Comparison of ENCODE assay signal across 8 cellular contexts in genomic region chr1:231603598-231604275, GRCh38. TPM values are rescaled to one million over a fixed set of nuclear protein-coding genes. Genes with fewer than 3 reads are reported as not detected.
DNase-seq lines count a peak whose midpoint lies in the region; ATAC-seq, FAIRE-seq and TF ChIP-seq lines count a peak whose summit lies in the region.

No MANE protein-coding gene starts in this region.

- peaks cover 0 to 33% (median 5%) of the 10 kb centered on the region in 3 donors for H3K4me1 ChIP-seq in esophagus squamous epithelium

- peak overlapping the region; percentile 22 to 68 (median 44) for H3K4me3 ChIP-seq in esophagus squamous epithelium

- TF ChIP-seq POLR2A in GM12892 (IDR thresholded peaks at IDR 0.05; ENCODE audit: low read depth, low read length) (no peak), esophagus squamous epithelium (IDR thresholded peaks at IDR 0.05) (no peak)

- H3K27me3 Mint-ChIP-seq in naive thymus-derived CD8-positive, alpha-beta T cell = peaks cover 0 to 2% (median 0%) of the 10 kb centered on the region in 5 donors

- ATAC-seq in HG03354 (IDR thresholded peaks at IDR 0.05; ENCODE audit: poor library complexity, severe bottlenecking, unreplicated experiment) = peak; percentile 64
- peak; percentile 92 for ATAC-seq in naive thymus-derived CD8-positive, alpha-beta T cell

- TF ChIP-seq CTCF in esophagus squamous epithelium (IDR thresholded peaks at IDR 0.05) = peak; percentile 52 to 87 (median 78)

- 15 to 23% methylated on average over 8 of the region's 8 CpGs for WGBS in esophagus squamous epithelium, 2 donors

- intact Hi-C loops in esophagus squamous epithelium (cut with DNase I) (no loop called here), posterior vena cava (cut with DNase I) (loop anchor here in 1 of 2 donors (10.0 kb wide), 1 partner anchor 249 kb away; no protein-coding TSS in a partner anchor)

- peak; percentile 61 for DNase-seq in AG20443 (ENCODE audit: low spot score)
- DNase-seq in GM12892 (ENCODE audit: insufficient read length) = peak; percentile 19
- DNase-seq in NCI-H345 (lab: John Stamatoyannopoulos, UW) = peak; percentile 74
- DNase-seq in activated CD4-positive, alpha-beta T cell treated with anti-CD3 and anti-CD28 coated beads for 48 hours = peak; percentile 29
- DNase-seq in esophagus squamous epithelium (lab: John Stamatoyannopoulos, UW) = no peak
- peak in 6 of 10 donors; percentile 28 to 74 (median 52) for DNase-seq in naive thymus-derived CD8-positive, alpha-beta T cell
- no peak for DNase-seq in posterior vena cava (ENCODE audit: low spot score)

- H3K27ac ChIP-seq in esophagus squamous epithelium = peak overlapping the region in 2 of 4 donors; percentile 14 to 25

- H3K4me1 Mint-ChIP-seq in naive thymus-derived CD8-positive, alpha-beta T cell = peaks cover 6 to 24% (median 8%) of the 10 kb centered on the region in 4 donors

- H3K27ac Mint-ChIP-seq in naive thymus-derived CD8-positive, alpha-beta T cell = peak overlapping the region; percentile 56 to 95 (median 88)

- H3K36me3 Mint-ChIP-seq in naive thymus-derived CD8-positive, alpha-beta T cell = no peaks in the 10 kb centered on the region

- H3K9me3 ChIP-seq in esophagus squamous epithelium = peaks cover 0 to 4% (median 0%) of the 10 kb centered on the region in 3 donors

- peaks cover 0 to 6% (median 0%) of the 10 kb centered on the region in 4 donors for H3K27me3 ChIP-seq in esophagus squamous epithelium

- no peaks in the 10 kb centered on the region for H3K9me3 Mint-ChIP-seq in naive thymus-derived CD8-positive, alpha-beta T cell

- POLR2A ChIA-PET in naive thymus-derived CD8-positive, alpha-beta T cell (lab: Charles Lee) = interaction anchor here (0.6 kb wide), 1 partner anchor 177 kb away, joined by 3 read pairs; no protein-coding TSS in a partner anchor

- H3K36me3 ChIP-seq in esophagus squamous epithelium = no peaks in the 10 kb centered on the region

- FAIRE-seq in GM12892 (lab: Jason Lieb, UNC) = peak; percentile 85

- H3K4me3 Mint-ChIP-seq in naive thymus-derived CD8-positive, alpha-beta T cell = peak overlapping the region; percentile 92 to 97 (median 94)

RNA-seq across cellular contexts. Expression of gene DISC1, which starts 22.9 kb away (rescaled TPM):
- polyA plus RNA-seq in GM12892 (2012; ENCODE audit: missing spikeins) = 0.36 TPM
- 10 to 100 TPM in 1 of 4 donors, 1 to 10 TPM in 3; 3.3 to 11.4 (median 4.2) TPM for total RNA-seq in esophagus squamous epithelium
- 1 to 10 TPM; 7.6 to 9.0 TPM for total RNA-seq in naive thymus-derived CD8-positive, alpha-beta T cell
- polyA plus RNA-seq in naive thymus-derived CD8-positive, alpha-beta T cell = 1 to 10 TPM; 2.5 to 3.6 (median 3.5) TPM
- total RNA-seq in posterior vena cava = 10 to 100 TPM in 1 of 2 donors, 1 to 10 TPM in 1; 7.9 to 10.9 TPM

Comparison
In these comparisons a context has a peak if more than half of its experiments do, and no peak if none do; other contexts are left out.
1. DNase-seq: peak in AG20443 (single experiment), GM12892 (single experiment), NCI-H345 (single experiment), activated CD4-positive, alpha-beta T cell treated with anti-CD3 and anti-CD28 coated beads for 48 hours (single experiment) and naive thymus-derived CD8-positive, alpha-beta T cell (6 of 10); none in esophagus squamous epithelium (single experiment) and posterior vena cava (single experiment).